ENCODE assay signal across 28 cellular contexts in the genomic region with DNA sequence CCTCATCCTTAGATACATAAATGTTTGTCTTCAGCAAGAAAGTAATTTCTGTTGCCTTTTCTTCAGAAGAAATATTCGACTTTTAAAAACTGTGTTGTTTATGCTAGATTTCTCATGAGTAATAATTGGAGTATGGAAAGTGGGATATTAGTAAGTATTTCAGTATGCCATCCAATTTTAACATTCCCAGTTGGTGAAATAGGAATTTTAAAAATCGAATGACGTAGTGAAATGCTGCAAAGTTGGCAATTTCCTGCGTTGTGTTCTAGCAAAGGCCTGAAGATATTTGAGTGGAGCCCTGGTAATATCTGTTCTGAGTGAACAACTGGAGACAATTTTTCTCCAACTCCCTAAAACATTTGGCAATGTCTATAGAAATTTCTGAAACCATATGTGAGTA.
DNase-seq lines count a peak whose midpoint lies in the region; ATAC-seq and TF ChIP-seq lines count a peak whose summit lies in the region.
"Had no signal": no experiment of that assay in that cellular context is flagged by ENCODE, and none has a peak within 500 bp of the region (broad histone marks: within the 10 kb centered on the region; RNA-seq: fewer than 3 reads in every experiment).

No MANE protein-coding gene starts in this region.

- no peak for ATAC-seq in GM21723 (IDR thresholded peaks at IDR 0.05; ENCODE audit: unreplicated experiment)
- ATAC-seq: activated CD8-positive, alpha-beta T cell treated with anti-CD3 and anti-CD28 coated beads for 36 hours; effector memory CD8-positive, alpha-beta T cell; esophagus mucosa; HepG2; T-cell had no signal

- H3K9me3 ChIP-seq in AG04450 (ENCODE audit: control insufficient read depth, insufficient read depth, low read length) = no peaks in the 10 kb centered on the region
- H3K9me3 ChIP-seq: neutrophil, upper lobe of left lung had no signal

- no peak overlapping the region for H3K4me3 ChIP-seq in AG04450 (ENCODE audit: low read depth, low read length)
- H3K4me3 ChIP-seq: smooth muscle cell, upper lobe of left lung had no signal

- TF ChIP-seq CTCF in AG04450 (IDR thresholded peaks at IDR 0.05; ENCODE audit: low read depth, low read length) = no peak

- POLR2A ChIA-PET in AG04450 (lab: Yijun Ruan, JAX) = no interaction called here

- no peak overlapping the region for H3K27ac ChIP-seq in AG04450 (ENCODE audit: low read depth, low read length)
- H3K27ac ChIP-seq: neutrophil, upper lobe of left lung had no signal

- DNase-seq in AG04450 (ENCODE audit: low read depth, low spot score) (peak; percentile 32), GM04503 (ENCODE audit: low read depth) (peak; percentile 58), astrocyte of the hippocampus (ENCODE audit: low read depth, low spot score) (peak; percentile 35), myocyte (ENCODE audit: low read depth) (peak; percentile 13), OCI-M2 (lab: John Stamatoyannopoulos, UW; ENCODE audit: unreplicated experiment) (no peak), putamen (ENCODE audit: low spot score) (no peak), NCI-H2196 (lab: John Stamatoyannopoulos, UW; ENCODE audit: unreplicated experiment) (no peak)
- DNase-seq: activated CD4-positive, CD25-positive, alpha-beta regulatory T cell treated with anti-CD3 and anti-CD28 coated beads, Interleukin-2, amount 50 U/mL, for 72 hours; activated CD8-positive, alpha-beta T cell treated with anti-CD3 and anti-CD28 coated beads for 36 hours; activated effector memory CD4-positive, alpha-beta T cell treated with anti-CD3 and anti-CD28 coated beads, Interleukin-2, amount 50 U/mL, for 16 hours; activated naive CD8-positive, alpha-beta T cell treated with anti-CD3 and anti-CD28 coated beads, Interleukin-2, amount 10 ng/mL, durations not matched to agents 7 days and 5 days; CD4-positive, alpha-beta T cell; effector memory CD8-positive, alpha-beta T cell; GOT3; head of caudate nucleus; mesenchymal stem cell; NCI-H1092; NCI-H187; NCI-H2171 treated with DMSO at 0.1 percent for 48 hours; NCI-H526 treated with DMSO at 0.1 percent for 48 hours; stimulated activated CD4-positive, alpha-beta T cell treated with anti-CD3 and anti-CD28 coated beads, Interleukin-2, amount 100 ng/mL, for 24 hours; T-cell; upper lobe of left lung had no signal

- CTCF ChIA-PET in AG04450 (lab: Charles Lee) = no interaction called here

- no peaks in the 10 kb centered on the region for H3K27me3 ChIP-seq in AG04450 (ENCODE audit: control insufficient read depth, insufficient read depth, low read length)
- H3K27me3 ChIP-seq: neutrophil, upper lobe of left lung had no signal

Comparison
In these comparisons a context has a peak if more than half of its experiments do, and no peak if none do; other contexts are left out.
1. DNase-seq: peak in AG04450 (single experiment), GM04503 (single experiment), astrocyte of the hippocampus (single experiment) and myocyte (single experiment); none in OCI-M2 (single experiment), putamen (single experiment) and NCI-H2196 (single experiment).